Comparison of ENCODE assay signal across 27 cellular contexts in genomic region chr2:156541229-156541628, GRCh38.
DNase-seq lines count a peak whose midpoint lies in the region; ATAC-seq and TF ChIP-seq lines count a peak whose summit lies in the region.
"Had no signal": no experiment of that assay in that cellular context is flagged by ENCODE, and none has a peak within 500 bp of the region (broad histone marks: within the 10 kb centered on the region; RNA-seq: fewer than 3 reads in every experiment).

No MANE protein-coding gene starts in this region.

- peaks cover 29% of the 10 kb centered on the region for H3K4me1 ChIP-seq in osteoblast (ENCODE audit: insufficient read depth, low read length)
- no peaks in the 10 kb centered on the region for H3K4me1 ChIP-seq in adrenal gland (replicated peaks in 1 of 2)
- H3K4me1 ChIP-seq: BLaER1, right atrium auricular region had no signal

- TF ChIP-seq POLR2A in adrenal gland (IDR thresholded peaks at IDR 0.05), result no peak

- H3K27ac Mint-ChIP-seq in HFFc6, result peak overlapping the region; percentile 67
- H3K27ac Mint-ChIP-seq: activated B cell treated with CpG ODN at 0.5 μM for 24 hours; activated naive CD8-positive, alpha-beta T cell; activated T-helper 1 cell treated with anti-CD3 and anti-CD28 coated beads, Interleukin-12 subunit alpha, Interleukin-12 subunit beta, Interleukin-2, Interleukin-4 antibody, amounts not matched to agents 30 ng/mL and 10 ng/mL and 1 ng/mL, durations not matched to agents 14 hours and 24 hours and 36 hours; naive B cell had no signal

- H3K36me3 ChIP-seq in osteoblast (ENCODE audit: insufficient read depth, low read length) (no peaks in the 10 kb centered on the region), adrenal gland (replicated peaks in 1 of 2) (no peaks in the 10 kb centered on the region)
- H3K36me3 ChIP-seq: BLaER1, right atrium auricular region had no signal

- TF ChIP-seq CTCF in HFFc6 (IDR thresholded peaks at IDR 0.05) (no peak), osteoblast (IDR thresholded peaks at IDR 0.05; ENCODE audit: extremely low read depth, low read depth, low read length) (no peak), adrenal gland (IDR thresholded peaks at IDR 0.05) (no peak)

- H4K20me1 ChIP-seq in osteoblast (ENCODE audit: insufficient read depth, low read length), result no peaks in the 10 kb centered on the region
- H4K20me1 ChIP-seq: BLaER1 had no signal

- no peaks in the 10 kb centered on the region for H3K9me3 Mint-ChIP-seq in HFFc6
- H3K9me3 Mint-ChIP-seq: activated B cell treated with CpG ODN at 0.5 μM for 24 hours; activated T-helper 1 cell treated with anti-CD3 and anti-CD28 coated beads, Interleukin-12 subunit alpha, Interleukin-12 subunit beta, Interleukin-2, Interleukin-4 antibody, amounts not matched to agents 30 ng/mL and 10 ng/mL and 1 ng/mL, durations not matched to agents 14 hours and 24 hours and 36 hours; naive B cell had no signal

- no peaks in the 10 kb centered on the region; the same call in 1 of the 2 replicates for H3K27me3 Mint-ChIP-seq in HFFc6 (ENCODE audit: insufficient read depth)
- H3K27me3 Mint-ChIP-seq: activated B cell treated with CpG ODN at 0.5 μM for 24 hours; activated naive CD8-positive, alpha-beta T cell; naive B cell had no signal

- H2AFZ ChIP-seq in osteoblast (ENCODE audit: low read length), result no peak overlapping the region

- H3K79me2 ChIP-seq in osteoblast (ENCODE audit: insufficient read depth, low read length), result no peaks in the 10 kb centered on the region

- peak overlapping the region; percentile 4 for H3K4me2 ChIP-seq in osteoblast (ENCODE audit: insufficient read depth, low read length)
- H3K4me2 ChIP-seq: BLaER1 had no signal

- DNase-seq in HFFc6 (no peak), osteoblast (ENCODE audit: insufficient read length, low spot score, missing footprints) (no peak), GM19240 (ENCODE audit: insufficient read length, low spot score) (no peak), adrenal gland (no peak)
- DNase-seq: activated B cell treated with CpG ODN at 0.5 μM for 24 hours; cerebellar nuclear complex; COR-L47; DMS79 treated with DMSO at 0.1 percent for 48 hours; naive B cell; NCI-H1092; NCI-H187 treated with DMSO at 0.1 percent for 48 hours; NCI-H524 treated with DMSO at 0.1 percent for 48 hours; NK-92 treated with Interleukin-12 subunit alpha and Interleukin-12 subunit beta, amount 100 ng/mL, for 24 hours; SHP77; stimulated activated CD4-positive, alpha-beta T cell treated with anti-CD3 and anti-CD28 coated beads, Interleukin-4, amount 100 ng/mL, for 24 hours; stimulated activated naive CD4-positive, alpha-beta T cell; SW 1271; T1000 had no signal

- H3K27ac ChIP-seq in osteoblast (ENCODE audit: low read depth, low read length) (no peak overlapping the region), adrenal gland (no peak overlapping the region)
- H3K27ac ChIP-seq: BLaER1, right atrium auricular region had no signal

- H3K4me3 ChIP-seq in osteoblast (ENCODE audit: insufficient read depth, low read length), result no peak overlapping the region
- no peak overlapping the region for H3K4me3 ChIP-seq in adrenal gland
- H3K4me3 ChIP-seq: BLaER1, right atrium auricular region had no signal

- no peaks in the 10 kb centered on the region for H3K9me3 ChIP-seq in osteoblast (ENCODE audit: low read depth, low read length)
- no peaks in the 10 kb centered on the region for H3K9me3 ChIP-seq in adrenal gland (replicated peaks in 1 of 3)
- H3K9me3 ChIP-seq: BLaER1, right atrium auricular region had no signal

- H3K27me3 ChIP-seq in osteoblast (ENCODE audit: insufficient read depth, low read length) (no peaks in the 10 kb centered on the region), adrenal gland (no peaks in the 10 kb centered on the region)
- H3K27me3 ChIP-seq: BLaER1, right atrium auricular region had no signal

- peaks cover 5% of the 10 kb centered on the region; the same call in 1 of the 2 replicates for H3K36me3 Mint-ChIP-seq in HFFc6 (ENCODE audit: low read depth)

- peak overlapping the region; percentile 72 for H3K4me3 Mint-ChIP-seq in HFFc6
- H3K4me3 Mint-ChIP-seq: activated B cell treated with CpG ODN at 0.5 μM for 24 hours; activated naive CD8-positive, alpha-beta T cell; activated T-helper 1 cell treated with anti-CD3 and anti-CD28 coated beads, Interleukin-12 subunit alpha, Interleukin-12 subunit beta, Interleukin-2, Interleukin-4 antibody, amounts not matched to agents 30 ng/mL and 10 ng/mL and 1 ng/mL, durations not matched to agents 14 hours and 24 hours and 36 hours; naive B cell had no signal

- peaks cover 65% of the 10 kb centered on the region for H3K4me1 Mint-ChIP-seq in HFFc6 (ENCODE audit: low read depth)

- intact Hi-C loops in adrenal gland (cut with DNase I), result no loop called here

- ATAC-seq in GM18909 (IDR thresholded peaks at IDR 0.05; ENCODE audit: poor library complexity, unreplicated experiment) (peak; percentile 40), HG03342 (IDR thresholded peaks at IDR 0.05; ENCODE audit: unreplicated experiment) (peak; percentile 35), GM18907 (IDR thresholded peaks at IDR 0.05; ENCODE audit: unreplicated experiment) (no peak)
- ATAC-seq: HCT116, left lobe of liver had no signal
